ENCODE assay signal across 28 cellular contexts in genomic region chr5:180640301-180640764, GRCh38. TPM values are rescaled to one million over a fixed set of nuclear protein-coding genes. Genes with fewer than 3 reads are reported as not detected.
DNase-seq lines count a peak whose midpoint lies in the region; ATAC-seq, FAIRE-seq and TF ChIP-seq lines count a peak whose summit lies in the region.
"Had no signal": no experiment of that assay in that cellular context is flagged by ENCODE, and none has a peak within 500 bp of the region (broad histone marks: within the 10 kb centered on the region; RNA-seq: fewer than 3 reads in every experiment).

No MANE protein-coding gene starts in this region.

- no peak for TF ChIP-seq POLR2A in spleen (IDR thresholded peaks at IDR 0.05)

- H3K4me1 ChIP-seq in colonic mucosa (no peaks in the 10 kb centered on the region), kidney (ENCODE audit: control insufficient read depth in 1 of 2, insufficient read depth in 1 of 2, low read depth in 1 of 2, low read length in 2 of 2) (peaks cover 0 to 4% of the 10 kb centered on the region in 2 donors), spleen (peaks cover 0 to 54% (median 31%) of the 10 kb centered on the region in 6 donors)
- H3K4me1 ChIP-seq: Peyer's patch, psoas muscle, tibial artery had no signal

- no peaks in the 10 kb centered on the region for H3K36me3 ChIP-seq in colonic mucosa
- H3K36me3 ChIP-seq in kidney (ENCODE audit: control insufficient read depth in 1 of 2, insufficient read depth in 2 of 2, low read length in 2 of 2), result no peaks in the 10 kb centered on the region
- no peaks in the 10 kb centered on the region for H3K36me3 ChIP-seq in spleen
- H3K36me3 ChIP-seq: Peyer's patch, tibial artery had no signal

- ATAC-seq in HG02623 (IDR thresholded peaks at IDR 0.05; ENCODE audit: unreplicated experiment) (no peak), HG02588 (IDR thresholded peaks at IDR 0.05; ENCODE audit: unreplicated experiment) (no peak), GM19467 (IDR thresholded peaks at IDR 0.05; ENCODE audit: unreplicated experiment) (no peak)
- ATAC-seq: psoas muscle; stimulated activated naive CD8-positive, alpha-beta T cell treated with anti-CD3 and anti-CD28 coated beads, Interleukin-15, amount 100 ng/mL, for 72 hours had no signal

- peak; percentile 54 for DNase-seq in activated effector memory CD4-positive, alpha-beta T cell treated with anti-CD3 and anti-CD28 coated beads, Interleukin-2, amount 50 U/mL, for 16 hours
- no peak for DNase-seq in activated effector memory CD4-positive, alpha-beta T cell treated with Interleukin-2 at 50 U/mL for 16 hours
- DNase-seq in colonic mucosa, result peak; percentile 15
- DNase-seq in kidney, result peak; percentile 67
- DNase-seq in spleen, result peak; percentile 70
- DNase-seq: activated CD4-positive, alpha-beta T cell treated with anti-CD3 and anti-CD28 coated beads, Interleukin-2, amount 50 U/mL, for 48 hours; activated CD4-positive, CD25-positive, alpha-beta regulatory T cell; activated gamma-delta T cell treated with Interleukin-2 at 50 U/mL for 16 hours; AML-193; cerebellar nuclear complex; DMS153; HCEC 1CT; NCI-H1105 treated with DMSO at 0.1 percent for 48 hours; NCI-H2029 treated with DMSO at 0.1 percent for 48 hours; NCI-H2227 treated with DMSO at 0.1 percent for 48 hours; stimulated activated CD8-positive, alpha-beta memory T cell treated with anti-CD3 and anti-CD28 coated beads, Interleukin-4, amount 100 ng/mL, for 48 hours; stimulated activated naive CD8-positive, alpha-beta T cell treated with anti-CD3 and anti-CD28 coated beads, Interleukin-15, amount 100 ng/mL, for 72 hours had no signal

- H3K27me3 ChIP-seq in colonic mucosa, result no peaks in the 10 kb centered on the region
- H3K27me3 ChIP-seq in spleen (replicated peaks in 1 of 7), result peaks cover 0 to 9% (median 0%) of the 10 kb centered on the region in 7 donors
- H3K27me3 ChIP-seq: Peyer's patch had no signal

- TF ChIP-seq CTCF in colonic mucosa (IDR thresholded peaks at IDR 0.05) (no peak), kidney (IDR thresholded peaks at IDR 0.05; ENCODE audit: borderline replicate concordance, extremely low read depth, insufficient read depth) (no peak), spleen (IDR thresholded peaks at IDR 0.05 in 8 of 11, conservative IDR thresholded peaks at IDR 0.05 in 3 of 11) (no peak)

- 58 to 75% (median 71%) methylated on average over 10 to 12 of the region's 12 CpGs for WGBS in spleen, 5 donors

- H3K9ac ChIP-seq in colonic mucosa (ENCODE audit: low read depth in 2 of 2, low read length in 2 of 2) (no peak overlapping the region), kidney (ENCODE audit: low read length in 2 of 2) (no peak overlapping the region)

- FAIRE-seq in kidney (lab: Jason Lieb, UNC), result no peak
- FAIRE-seq: A204.1 had no signal

- intact Hi-C loops in colonic mucosa (cut with DNase I), result no loop called here
- intact Hi-C loops in kidney (cut with DNase I), result no loop called here
- intact Hi-C loops in spleen (cut with DNase I; ENCODE audit: low total_unique reads), result no loop called here

- no peak overlapping the region for H3K27ac ChIP-seq in colonic mucosa
- H3K27ac ChIP-seq in kidney (ENCODE audit: low read depth in 2 of 2, low read length in 2 of 2), result no peak overlapping the region
- peak overlapping the region in 4 of 8 donors; percentile 40 to 57 (median 49) for H3K27ac ChIP-seq in spleen
- H3K27ac ChIP-seq: epithelial cell of prostate, Peyer's patch, psoas muscle, tibial artery had no signal

- H3K4me3 ChIP-seq in colonic mucosa (no peak overlapping the region), kidney (ENCODE audit: low read length in 2 of 2) (no peak overlapping the region), spleen (no peak overlapping the region)
- H3K4me3 ChIP-seq: Peyer's patch, psoas muscle, tibial artery had no signal

- no peaks in the 10 kb centered on the region for H3K9me3 ChIP-seq in colonic mucosa
- no peaks in the 10 kb centered on the region for H3K9me3 ChIP-seq in kidney (ENCODE audit: control insufficient read depth in 1 of 2, low read length in 2 of 2)
- no peaks in the 10 kb centered on the region for H3K9me3 ChIP-seq in spleen
- H3K9me3 ChIP-seq: Peyer's patch, psoas muscle, tibial artery had no signal

RNA-seq across cellular contexts. Expression of gene FLT4, which starts 9.1 kb away (rescaled TPM):
- total RNA-seq in colonic mucosa, result 1 to 10 TPM; 3.1 to 3.3 TPM
- 29.4 TPM for total RNA-seq in kidney
- polyA plus RNA-seq in kidney (ENCODE audit: insufficient read depth, low read depth, low replicate concordance), result 6.9 TPM
- 10 to 100 TPM; 20.7 to 61.4 (median 39.9) TPM for total RNA-seq in spleen
- 10 to 100 TPM in 1 of 3 donors, 1 to 10 TPM in 2; 3.5 to 19.4 (median 4.6) TPM for polyA plus RNA-seq in spleen
- total RNA-seq: HT-29 had no signal

RNA-seq across cellular contexts. Expression of gene SCGB3A1, which starts 49.0 kb away (rescaled TPM):
- total RNA-seq in colonic mucosa (1 to 10 TPM in 1 of 2 donors, not detected in 1; 1.1 TPM), kidney (1.1 TPM), spleen (10 to 100 TPM in 1 of 7 donors, 1 to 10 TPM in 5, not detected in 1; 2.1 to 12.1 (median 6.5) TPM)
- polyA plus RNA-seq in kidney (ENCODE audit: insufficient read depth, low read depth, low replicate concordance) (2.3 TPM), spleen (1 to 10 TPM; 1.7 to 9.5 (median 9.3) TPM)
- total RNA-seq: HT-29, kidney epithelial cell, myocyte, Peyer's patch had no signal
- polyA plus RNA-seq: psoas muscle had no signal
